In genomic region chr19:7507884-7508283, GRCh38 we compare ENCODE assay signal across 8 cellular contexts. TPM values are rescaled to one million over a fixed set of nuclear protein-coding genes. Genes with fewer than 3 reads are reported as not detected.
DNase-seq lines count a peak whose midpoint lies in the region; ATAC-seq and TF ChIP-seq lines count a peak whose summit lies in the region.

No MANE protein-coding gene starts in this region.

- H2BK15ac ChIP-seq in mesenchymal stem cell (ENCODE audit: low read depth, poor library complexity, severe bottlenecking) = peak overlapping the region; percentile 36

- H2AFZ ChIP-seq in mammary epithelial cell (ENCODE audit: low read depth, low read length) = no peak overlapping the region
- no peak overlapping the region for H2AFZ ChIP-seq in mesenchymal stem cell (ENCODE audit: low read depth, low read length)

- peak overlapping the region; percentile 30 for H4K91ac ChIP-seq in mesenchymal stem cell (ENCODE audit: low read length)

- DNase-seq in NCI-H146 (lab: John Stamatoyannopoulos, UW) (peak; percentile 54), NCI-H146 treated with DMSO at 0.1 percent for 48 hours (lab: John Stamatoyannopoulos, UW; ENCODE audit: unreplicated experiment) (no peak), NCI-H69 (lab: John Stamatoyannopoulos, UW) (peak; percentile 68), mammary epithelial cell (peak; percentile 76), mesenchymal stem cell (peak; percentile 94), NCI-H2107 (lab: John Stamatoyannopoulos, UW) (no peak)

- no peaks in the 10 kb centered on the region for H3K27me3 ChIP-seq in mammary epithelial cell (ENCODE audit: insufficient read depth, low read length)
- peaks cover 9 to 21% of the 10 kb centered on the region in 2 experiments for H3K27me3 ChIP-seq in mesenchymal stem cell (ENCODE audit: control insufficient read depth in 1 of 2, insufficient read depth in 1 of 2, low read length in 2 of 2)

- no peak overlapping the region for H3K14ac ChIP-seq in mesenchymal stem cell (ENCODE audit: low read length in 2 of 2)

- H3K9me3 ChIP-seq in mammary epithelial cell (replicated peaks; ENCODE audit: insufficient read depth, low read length) = no peaks in the 10 kb centered on the region
- H3K9me3 ChIP-seq in mesenchymal stem cell (ENCODE audit: control insufficient read depth, low read length) = no peaks in the 10 kb centered on the region

- H3K23ac ChIP-seq in mesenchymal stem cell (ENCODE audit: low read length in 2 of 2) = no peak overlapping the region

- peak overlapping the region; percentile 9 to 35 for H3K4ac ChIP-seq in mesenchymal stem cell (ENCODE audit: low read depth in 1 of 2, low read length in 2 of 2)

- TF ChIP-seq CTCF in mammary epithelial cell (conservative IDR thresholded peaks at IDR 0.05 in 1 of 2, IDR thresholded peaks at IDR 0.05 in 1 of 2; ENCODE audit: extremely low read depth in 1 of 2, insufficient read depth in 1 of 2, low read depth in 1 of 2, low read length in 2 of 2) = no peak

- H3K27ac ChIP-seq in mammary epithelial cell (ENCODE audit: insufficient read depth, low read depth, low read length) = no peak overlapping the region
- no peak overlapping the region for H3K27ac ChIP-seq in mesenchymal stem cell (ENCODE audit: low read length, poor library complexity, severe bottlenecking)

- dilution Hi-C loops in mammary epithelial cell (cut with HindIII; ENCODE audit: low sequenced_read_pairs) = no loop called here

- H3K4me2 ChIP-seq in mammary epithelial cell (ENCODE audit: insufficient read depth, low read depth, low read length) (no peak overlapping the region), mesenchymal stem cell (ENCODE audit: low read length, poor library complexity, severe bottlenecking) (no peak overlapping the region)

- no TSS peak for BruUV-seq in mammary epithelial cell (replicated peaks; lab: Mats Ljungman, UMichigan)

- H3K18ac ChIP-seq in mesenchymal stem cell (ENCODE audit: low read depth in 1 of 2, low read length in 2 of 2) = peak overlapping the region; percentile 49 to 52

- whole genome bisulfite sequencing in mammary epithelial cell (ENCODE audit: low coverage, missing lambda C conversion rate) = 70% methylated on average over 11 of the region's 11 CpGs
- 30% methylated on average over 11 of the region's 11 CpGs for WGBS in mesenchymal stem cell

- no peaks in the 10 kb centered on the region for H4K20me1 ChIP-seq in mammary epithelial cell (ENCODE audit: insufficient read depth, low read length)

- H2BK120ac ChIP-seq in mesenchymal stem cell (ENCODE audit: low read depth, low read length) = no peak overlapping the region

- in situ Hi-C loops in mammary epithelial cell (cut with MboI; ENCODE audit: low sequenced_read_pairs in 2 of 2) = no loop called here

- H3K9ac ChIP-seq in mammary epithelial cell (ENCODE audit: insufficient read depth, low read length) (no peak overlapping the region), mesenchymal stem cell (ENCODE audit: low read length) (no peak overlapping the region)

- H2BK5ac ChIP-seq in mesenchymal stem cell (ENCODE audit: low read depth, low read length, poor library complexity, severe bottlenecking) = no peak overlapping the region

- H3K79me1 ChIP-seq in mesenchymal stem cell (replicated peaks; ENCODE audit: low read length, poor library complexity, severe bottlenecking) = no peaks in the 10 kb centered on the region

- peak overlapping the region in 1 of 2 experiments; percentile 95 for H2BK12ac ChIP-seq in mesenchymal stem cell (ENCODE audit: low read length in 2 of 2)

- intact Hi-C loops in mammary epithelial cell (cut with micrococcal nuclease) = no loop called here

- no peaks in the 10 kb centered on the region for H3K79me2 ChIP-seq in mammary epithelial cell (ENCODE audit: insufficient read depth, low read length)

- ATAC-seq in HG02870 (IDR thresholded peaks at IDR 0.05; ENCODE audit: unreplicated experiment) (no peak), GM18520 (IDR thresholded peaks at IDR 0.05; ENCODE audit: unreplicated experiment) (no peak)

- H3K4me3 ChIP-seq in mammary epithelial cell (replicated peaks in 1 of 3; ENCODE audit: insufficient read depth in 1 of 3, low read depth in 2 of 3, low read length in 3 of 3) = no peak overlapping the region
- H3K4me3 ChIP-seq in mesenchymal stem cell (ENCODE audit: insufficient read depth in 1 of 2, low read depth in 1 of 2, low read length in 2 of 2) = no peak overlapping the region

- H4K8ac ChIP-seq in mesenchymal stem cell (ENCODE audit: low read length) = peak overlapping the region; percentile 8

- H3K4me1 ChIP-seq in mammary epithelial cell (ENCODE audit: insufficient read depth, low read length) = peaks cover 3% of the 10 kb centered on the region
- H3K4me1 ChIP-seq in mesenchymal stem cell (ENCODE audit: control insufficient read depth, insufficient read depth, low read depth, low read length) = peaks cover 22% of the 10 kb centered on the region

- no peaks in the 10 kb centered on the region for H3K36me3 ChIP-seq in mammary epithelial cell (ENCODE audit: insufficient read depth, low read length)
- H3K36me3 ChIP-seq in mesenchymal stem cell (ENCODE audit: control insufficient read depth in 1 of 2, insufficient read depth in 2 of 2, low read depth in 1 of 2, low read length in 2 of 2) = no peaks in the 10 kb centered on the region

- CTCF ChIA-PET in mammary epithelial cell (lab: Charles Lee; ENCODE audit: low non-redundant PET) = no interaction called here

- H2AK5ac ChIP-seq in mesenchymal stem cell (ENCODE audit: low read length, severe bottlenecking) = no peak overlapping the region

RNA-seq across cellular contexts. Expression of gene ZNF358, which starts 8.0 kb away (rescaled TPM):
- total RNA-seq in mammary epithelial cell = 10 to 100 TPM; 21.7 to 22.0 TPM
- polyA plus RNA-seq in mammary epithelial cell = 16.6 TPM
- polyA minus RNA-seq in mammary epithelial cell = 55.9 TPM
- 104 TPM for polyA plus RNA-seq in mesenchymal stem cell (2013, experiment 1 of 2)
- polyA plus RNA-seq in mesenchymal stem cell (2013, experiment 2 of 2) = 105 TPM

RNA-seq across cellular contexts. Expression of gene MCOLN1, which starts 14.5 kb away (rescaled TPM):
- 10 to 100 TPM; 10.2 to 15.7 TPM for total RNA-seq in mammary epithelial cell
- polyA plus RNA-seq in mammary epithelial cell = 19.6 TPM
- polyA minus RNA-seq in mammary epithelial cell = 22.2 TPM
- 37.2 TPM for polyA plus RNA-seq in mesenchymal stem cell (2013, experiment 1 of 2)
- polyA plus RNA-seq in mesenchymal stem cell (2013, experiment 2 of 2) = 35.0 TPM

RNA-seq across cellular contexts. Expression of gene PEX11G, which starts 19.0 kb away (rescaled TPM):
- total RNA-seq in mammary epithelial cell = 1 to 10 TPM; 5.7 to 6.8 TPM
- polyA plus RNA-seq in mammary epithelial cell = 2.1 TPM
- not detected for polyA minus RNA-seq in mammary epithelial cell
- 0.87 TPM for polyA plus RNA-seq in mesenchymal stem cell (2013, experiment 1 of 2)
- polyA plus RNA-seq in mesenchymal stem cell (2013, experiment 2 of 2) = 0.90 TPM

RNA-seq across cellular contexts. Expression of gene PNPLA6, which starts 27.6 kb away (rescaled TPM):
- total RNA-seq in mammary epithelial cell = 100 to 1,000 TPM; 100 to 118 TPM
- 48.1 TPM for polyA plus RNA-seq in mammary epithelial cell
- 150 TPM for polyA minus RNA-seq in mammary epithelial cell
- polyA plus RNA-seq in mesenchymal stem cell (2013, experiment 1 of 2) = 65.6 TPM
- 65.2 TPM for polyA plus RNA-seq in mesenchymal stem cell (2013, experiment 2 of 2)

Comparison
In these comparisons a context has a peak if more than half of its experiments do, and no peak if none do; other contexts are left out.
1. DNase-seq: peak in NCI-H146 (single experiment), NCI-H69 (single experiment), mammary epithelial cell (single experiment) and mesenchymal stem cell (single experiment); none in NCI-H146 treated with DMSO at 0.1 percent for 48 hours (single experiment) and NCI-H2107 (single experiment).